8 cellular contexts compared by ENCODE assay signal in the genomic region with DNA sequence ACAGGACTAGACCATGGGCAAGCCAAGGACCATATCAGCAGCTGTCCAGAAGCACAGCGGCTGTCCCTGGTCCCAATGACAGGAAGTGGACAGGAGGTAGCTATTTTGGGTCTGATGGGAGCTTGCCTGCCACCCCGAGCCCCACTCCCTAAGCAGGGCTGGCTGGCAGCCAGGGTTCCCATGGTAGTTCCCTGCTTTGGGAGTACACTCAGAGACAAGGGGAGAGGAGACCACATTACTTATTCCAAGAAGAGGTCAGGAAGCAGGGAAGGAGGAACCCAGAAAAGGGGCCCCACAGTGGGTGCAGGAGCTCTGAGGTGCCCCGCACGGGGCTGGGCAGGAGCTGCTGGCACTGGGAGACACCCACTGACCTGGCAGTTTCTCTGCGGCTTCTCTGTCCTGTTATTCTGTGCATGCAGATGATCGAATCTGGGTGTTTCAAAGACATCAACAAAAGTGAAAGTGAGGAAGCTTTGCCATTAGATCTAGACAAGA. TPM values are rescaled to one million over a fixed set of nuclear protein-coding genes. Genes with fewer than 3 reads are reported as not detected.
DNase-seq lines count a peak whose midpoint lies in the region; ATAC-seq, FAIRE-seq and TF ChIP-seq lines count a peak whose summit lies in the region.

No MANE protein-coding gene starts in this region.

- no peak overlapping the region for H3K27ac Mint-ChIP-seq in activated T-cell treated with anti-CD3 and anti-CD28 coated beads, Interleukin-2, amount 50 U/mL, for 72 hours

- BruUV-seq in A673 (replicated peaks; lab: Mats Ljungman, UMichigan), result no TSS peak

- H3K27ac ChIP-seq in A673 (ENCODE audit: low read depth, low read length, poor library complexity, severe bottlenecking) (no peak overlapping the region), keratinocyte (ENCODE audit: control insufficient read depth, insufficient read depth, low read length) (no peak overlapping the region)

- H3K9me3 Mint-ChIP-seq in activated T-cell treated with anti-CD3 and anti-CD28 coated beads, Interleukin-2, amount 50 U/mL, for 72 hours, result no peaks in the 10 kb centered on the region

- H3K36me3 ChIP-seq in A673 (ENCODE audit: insufficient read depth, low read length, poor library complexity, severe bottlenecking) (no peaks in the 10 kb centered on the region), keratinocyte (ENCODE audit: control insufficient read depth in 2 of 2, extremely low read depth in 1 of 2, insufficient read depth in 2 of 2, low read length in 2 of 2) (no peaks in the 10 kb centered on the region)

- dilution Hi-C loops in keratinocyte (cut with MboI; ENCODE audit: extremely low pct_ligation_motif_present, low sequenced_read_pairs), result no loop called here

- TF ChIP-seq CTCF in A673 (conservative IDR thresholded peaks at IDR 0.05; ENCODE audit: low read depth, low read length) (no peak), GM12865 (IDR thresholded peaks at IDR 0.05; ENCODE audit: insufficient read depth, low read depth, low read length, missing control alignments) (no peak), keratinocyte (optimal IDR thresholded peaks at IDR 0.05 in 1 of 3, IDR thresholded peaks at IDR 0.05 in 1 of 3, conservative IDR thresholded peaks at IDR 0.05 in 1 of 3; ENCODE audit: extremely low read depth in 1 of 3, insufficient read depth in 2 of 3, low read length in 3 of 3) (no peak)

- no peak for FAIRE-seq in keratinocyte (lab: Jason Lieb, UNC)

- intact Hi-C loops in A673 (cut with micrococcal nuclease; ENCODE audit: unreplicated experiment), result loop anchor here (10.0 kb wide), 1 partner anchor 273 kb away; no protein-coding TSS in a partner anchor

- H2AFZ ChIP-seq in keratinocyte (ENCODE audit: control insufficient read depth, low read length), result no peak overlapping the region

- CTCF ChIA-PET in A673 (lab: Charles Lee), result interaction anchor here (0.7 kb wide), 2 partner anchors 62 to 293 kb away, joined by 3 read pairs; no protein-coding TSS in a partner anchor

- H3K9me1 ChIP-seq in keratinocyte (ENCODE audit: control insufficient read depth, extremely low read depth, insufficient read depth, low read length), result no peaks in the 10 kb centered on the region

- H3K9me3 ChIP-seq in A673 (ENCODE audit: low read depth, low read length, poor library complexity, severe bottlenecking) (no peaks in the 10 kb centered on the region), keratinocyte (ENCODE audit: control insufficient read depth, low read depth, low read length) (no peaks in the 10 kb centered on the region)

- peak; percentile 26 for DNase-seq in A673 (ENCODE audit: low spot score)
- DNase-seq in GM12865 (ENCODE audit: low read depth), result peak; percentile 58
- DNase-seq in activated T-cell treated with anti-CD3 and anti-CD28 coated beads, Interleukin-2, amount 50 U/mL, for 72 hours, result peak; percentile 23 to 27
- DNase-seq in keratinocyte (ENCODE audit: low read depth, low spot score), result no peak
- no peak for DNase-seq in Ammon's horn (ENCODE audit: low spot score)
- no peak for DNase-seq in NCI-H1694 treated with DMSO at 0.1 percent for 48 hours (lab: John Stamatoyannopoulos, UW)

- H3K4me2 ChIP-seq in keratinocyte (ENCODE audit: control insufficient read depth, extremely low read depth, insufficient read depth, low read depth, low read length), result peak overlapping the region; percentile 53

- no peaks in the 10 kb centered on the region for H3K27me3 ChIP-seq in A673 (replicated peaks; ENCODE audit: insufficient read depth, low read depth, low read length, poor library complexity)
- H3K27me3 ChIP-seq in keratinocyte (ENCODE audit: control insufficient read depth, extremely low read depth, insufficient read depth, low read length), result peaks cover 19% of the 10 kb centered on the region

- no peaks in the 10 kb centered on the region for H3K79me2 ChIP-seq in keratinocyte (ENCODE audit: control insufficient read depth, insufficient read depth, low read length)

- peaks cover 48% of the 10 kb centered on the region for H3K4me1 Mint-ChIP-seq in activated T-cell treated with anti-CD3 and anti-CD28 coated beads, Interleukin-2, amount 50 U/mL, for 72 hours (ENCODE audit: low read depth)

- H4K20me1 ChIP-seq in keratinocyte (ENCODE audit: control insufficient read depth, extremely low read depth, insufficient read depth, low read length), result no peaks in the 10 kb centered on the region

- peak in 1 of 2 donors; percentile 29 for ATAC-seq in activated T-cell treated with anti-CD3 and anti-CD28 coated beads, Interleukin-2, amount 50 U/mL, for 72 hours (replicated peaks in 1 of 2)
- ATAC-seq in HG03469 (IDR thresholded peaks at IDR 0.05; ENCODE audit: unreplicated experiment), result no peak
- no peak for ATAC-seq in GM18520 (IDR thresholded peaks at IDR 0.05; ENCODE audit: unreplicated experiment)

- H3K27me3 Mint-ChIP-seq in activated T-cell treated with anti-CD3 and anti-CD28 coated beads, Interleukin-2, amount 50 U/mL, for 72 hours (ENCODE audit: low read depth), result peaks cover 9% of the 10 kb centered on the region

- no peaks in the 10 kb centered on the region for H3K36me3 Mint-ChIP-seq in activated T-cell treated with anti-CD3 and anti-CD28 coated beads, Interleukin-2, amount 50 U/mL, for 72 hours (ENCODE audit: insufficient read depth in 2 of 2)

- H3K4me3 ChIP-seq in A673 (ENCODE audit: low read depth, low read length, poor library complexity, severe bottlenecking) (no peak overlapping the region), GM12865 (ENCODE audit: low read depth, low read length) (no peak overlapping the region), keratinocyte (ENCODE audit: control insufficient read depth in 2 of 3, extremely low read depth in 1 of 3, insufficient read depth in 2 of 3, low read depth in 1 of 3, low read length in 3 of 3) (no peak overlapping the region)

- no peaks in the 10 kb centered on the region for H3K4me1 ChIP-seq in A673 (ENCODE audit: insufficient read depth, low read length, poor library complexity, severe bottlenecking)
- peaks cover 29% of the 10 kb centered on the region for H3K4me1 ChIP-seq in keratinocyte (ENCODE audit: control insufficient read depth, extremely low read depth, insufficient read depth, low read length)

- peak overlapping the region; percentile 22 for H3K9ac ChIP-seq in keratinocyte (ENCODE audit: control insufficient read depth, extremely low read depth, insufficient read depth, low read length)

- H3K4me3 Mint-ChIP-seq in activated T-cell treated with anti-CD3 and anti-CD28 coated beads, Interleukin-2, amount 50 U/mL, for 72 hours, result peak overlapping the region; percentile 76 to 77

- POLR2A ChIA-PET in A673 (lab: Charles Lee; ENCODE audit: low non-redundant PET), result no interaction called here

RNA-seq across cellular contexts. Expression of a gene that starts 36.3 kb away (rescaled TPM):
- total RNA-seq in A673 (2021), result not detected in 2 replicates
- not detected for total RNA-seq in activated T-cell treated with anti-CD3 and anti-CD28 coated beads, Interleukin-2, amount 50 U/mL, for 72 hours
- not detected in 3 replicates for polyA plus RNA-seq in keratinocyte
- polyA plus RNA-seq in keratinocyte (2011; ENCODE audit: low read depth), result not detected
- not detected in 2 replicates for polyA plus RNA-seq in keratinocyte (2011; cell fraction: cytosol; rRNA removed)
- polyA plus RNA-seq in keratinocyte (2011; cell fraction: nucleus; rRNA removed), result not detected in 2 replicates
- not detected in 2 replicates for polyA plus RNA-seq in keratinocyte (2012; ENCODE audit: low replicate concordance)
- polyA minus RNA-seq in keratinocyte, result not detected in 3 replicates
- polyA minus RNA-seq in keratinocyte (2011; cell fraction: cytosol; rRNA and poly(A)+ RNA removed), result not detected
- not detected in 2 replicates for polyA minus RNA-seq in keratinocyte (2011; cell fraction: nucleus; rRNA and poly(A)+ RNA removed)

RNA-seq across cellular contexts. Expression of a gene that starts 36.5 kb away (rescaled TPM):
- total RNA-seq in A673 (2021), result 66.8 and 86.6 TPM in 2 replicates
- 10 to 100 TPM; 88.0 to 97.9 TPM for total RNA-seq in activated T-cell treated with anti-CD3 and anti-CD28 coated beads, Interleukin-2, amount 50 U/mL, for 72 hours
- 16.2 to 25.5 TPM (median 16.4 TPM) in 3 replicates for polyA plus RNA-seq in keratinocyte
- polyA plus RNA-seq in keratinocyte (2011; ENCODE audit: low read depth), result 12.8 TPM
- 12.6 and 25.9 TPM in 2 replicates for polyA plus RNA-seq in keratinocyte (2011; cell fraction: cytosol; rRNA removed)
- 84.9 and 88.7 TPM in 2 replicates for polyA plus RNA-seq in keratinocyte (2011; cell fraction: nucleus; rRNA removed)
- 16.1 and 26.7 TPM in 2 replicates for polyA plus RNA-seq in keratinocyte (2012; ENCODE audit: low replicate concordance)
- polyA minus RNA-seq in keratinocyte, result 97.9 to 218 TPM (median 114 TPM) in 3 replicates
- polyA minus RNA-seq in keratinocyte (2011; cell fraction: cytosol; rRNA and poly(A)+ RNA removed), result 87.9 TPM
- 113 and 216 TPM in 2 replicates for polyA minus RNA-seq in keratinocyte (2011; cell fraction: nucleus; rRNA and poly(A)+ RNA removed)

Comparison
In these comparisons a context has a peak if more than half of its experiments do, and no peak if none do; other contexts are left out.
1. DNase-seq: peak in A673 (single experiment), GM12865 (single experiment) and activated T-cell treated with anti-CD3 and anti-CD28 coated beads, Interleukin-2, amount 50 U/mL, for 72 hours (2 of 2); none in keratinocyte (single experiment), Ammon's horn (single experiment) and NCI-H1694 treated with DMSO at 0.1 percent for 48 hours (single experiment).